Comparison of ENCODE assay signal across 29 cellular contexts in the genomic region with DNA sequence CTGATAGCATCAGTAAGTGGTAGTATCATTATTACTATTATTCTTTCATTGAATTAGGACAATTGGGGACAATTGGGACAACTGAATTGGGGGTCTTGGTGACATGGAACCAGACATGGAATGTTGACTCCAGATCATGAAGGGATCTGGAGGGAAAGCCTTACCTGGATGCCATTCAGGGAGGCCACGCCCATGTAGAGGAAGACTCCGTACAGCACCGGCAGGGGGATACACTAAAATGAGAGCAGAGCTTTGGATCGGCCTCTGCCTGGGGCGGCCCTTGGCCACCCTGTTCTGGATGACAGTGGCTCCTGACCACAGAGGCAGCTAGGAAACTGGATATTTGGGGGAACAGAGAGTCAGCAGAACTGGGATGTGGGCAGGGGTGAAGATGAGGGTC. TPM values are rescaled to one million over a fixed set of nuclear protein-coding genes. Genes with fewer than 3 reads are reported as not detected.
DNase-seq lines count a peak whose midpoint lies in the region; ATAC-seq, FAIRE-seq and TF ChIP-seq lines count a peak whose summit lies in the region.
"Had no signal": no experiment of that assay in that cellular context is flagged by ENCODE, and none has a peak within 500 bp of the region (broad histone marks: within the 10 kb centered on the region; RNA-seq: fewer than 3 reads in every experiment).

No MANE protein-coding gene starts in this region.

- H3K4me2 ChIP-seq in A549 (no peak overlapping the region), H1 (ENCODE audit: insufficient read depth in 1 of 2, low read depth in 2 of 2, low read length in 2 of 2) (no peak overlapping the region), PC-3 (ENCODE audit: low read length) (no peak overlapping the region)
- H3K4me2 ChIP-seq: KMS-11 had no signal

- no peaks in the 10 kb centered on the region for H4K20me1 ChIP-seq in H1 (replicated peaks in 1 of 2; ENCODE audit: control insufficient read depth in 1 of 2, insufficient read depth in 2 of 2, low read length in 2 of 2)
- H4K20me1 ChIP-seq in PC-3 (ENCODE audit: low read length), result no peaks in the 10 kb centered on the region

- H3K4me1 ChIP-seq in A549, result no peaks in the 10 kb centered on the region
- H3K4me1 ChIP-seq in H1 (replicated peaks in 1 of 4; ENCODE audit: control insufficient read depth in 3 of 4, insufficient read depth in 4 of 4, low read length in 3 of 4), result peaks cover 0 to 3% (median 1%) of the 10 kb centered on the region in 4 experiments; a peak in 3 of 7 replicates
- no peaks in the 10 kb centered on the region for H3K4me1 ChIP-seq in PC-3 (ENCODE audit: insufficient read depth, low read length)
- H3K4me1 ChIP-seq: SJCRH30, spleen, tibial nerve had no signal

- H3K27me3 ChIP-seq in H1 (replicated peaks in 1 of 4; ENCODE audit: control insufficient read depth in 3 of 4, extremely low read depth in 1 of 4, insufficient read depth in 3 of 4, low read length in 3 of 4) (no peaks in the 10 kb centered on the region), PC-3 (ENCODE audit: low read length) (no peaks in the 10 kb centered on the region)
- H3K27me3 ChIP-seq: pancreas, spleen, tibial nerve had no signal

- TF ChIP-seq CTCF in A549 (IDR thresholded peaks at IDR 0.05), result no peak
- TF ChIP-seq CTCF in H1 (IDR thresholded peaks at IDR 0.05; ENCODE audit: control extremely low read depth in 1 of 3, insufficient read depth in 1 of 3, low read depth in 1 of 3, low read length in 3 of 3), result peak in 2 of 3 experiments; percentile 25 to 37; a peak in 3 of 4 replicates
- no peak for TF ChIP-seq CTCF in PC-3 (conservative IDR thresholded peaks at IDR 0.05; ENCODE audit: low read depth, low read length)

- H3K36me3 ChIP-seq in H1 (ENCODE audit: control insufficient read depth in 2 of 4, insufficient read depth in 4 of 4, low read length in 3 of 4), result no peaks in the 10 kb centered on the region
- no peaks in the 10 kb centered on the region for H3K36me3 ChIP-seq in PC-3 (ENCODE audit: low read depth, low read length)
- H3K36me3 ChIP-seq: pancreas, SJCRH30 had no signal

- H3F3A ChIP-seq in PC-3 (ENCODE audit: low read length, unreplicated experiment), result no peaks in the 10 kb centered on the region

- H4K5ac ChIP-seq in H1 (ENCODE audit: insufficient read length, low read depth, low read length), result no peak overlapping the region

- no peak overlapping the region for H2AK5ac ChIP-seq in H1 (ENCODE audit: low read depth, low read length)

- H3K4ac ChIP-seq in H1 (replicated peaks; ENCODE audit: insufficient read length, low read depth, low read length), result no peak overlapping the region

- in situ Hi-C loops in G401 (cut with HindIII; ENCODE audit: low sequenced_read_pairs), result no loop called here

- TF ChIP-seq RAD21 in A549 (conservative IDR thresholded peaks at IDR 0.05 in 1 of 2, IDR thresholded peaks at IDR 0.05 in 1 of 2) (no peak), H1 (IDR thresholded peaks at IDR 0.05 in 1 of 2, conservative IDR thresholded peaks at IDR 0.05 in 1 of 2; ENCODE audit: low read depth in 2 of 2, low read length in 2 of 2) (0 out of 4 replicates have a peak, but pooled peaks of 1 of the 2 experiments have one; percentile 16)

- TF ChIP-seq EP300 in A549 (IDR thresholded peaks at IDR 0.05), result no peak
- no peak for TF ChIP-seq EP300 in H1 (IDR thresholded peaks at IDR 0.05; ENCODE audit: borderline replicate concordance in 1 of 2, low read depth in 2 of 2, low read length in 2 of 2)

- 80% methylated on average over 5 of the region's 5 CpGs for WGBS in A549 (ENCODE audit: missing lambda C conversion rate)
- WGBS in H1 (ENCODE audit: extremely low coverage in 1 of 2, insufficient coverage in 1 of 2, insufficient read length in 1 of 2, insufficient replicate concordance in 2 of 2, low coverage in 1 of 2, low lambda C conversion rate in 2 of 2, missing lambda C conversion rate in 1 of 2), 2 experiments, result 71% methylated on average over 5 of the region's 5 CpGs; no CpG with 5 or more reads in 1 of the 2 experiments

- no peaks in the 10 kb centered on the region for H3K79me2 ChIP-seq in H1 (ENCODE audit: control insufficient read depth in 1 of 2, insufficient read depth in 2 of 2, low read length in 2 of 2)
- no peaks in the 10 kb centered on the region for H3K79me2 ChIP-seq in PC-3 (ENCODE audit: low read length)

- no peak overlapping the region for H3K4me3 ChIP-seq in A549
- no peak overlapping the region for H3K4me3 ChIP-seq in H1 (ENCODE audit: extremely low read depth in 1 of 4, insufficient read depth in 2 of 4, low read depth in 3 of 4, low read length in 4 of 4)
- no peak overlapping the region for H3K4me3 ChIP-seq in PC-3 (ENCODE audit: low read length)
- H3K4me3 ChIP-seq: pancreas, SJCRH30, spleen, tibial nerve had no signal

- no TSS peak for BruUV-seq in PC-3 (replicated peaks; lab: Mats Ljungman, UMichigan)

- H2AFZ ChIP-seq in H1 (ENCODE audit: low read length), result no peak overlapping the region
- no peak overlapping the region for H2AFZ ChIP-seq in PC-3 (ENCODE audit: low read length)

- ATAC-seq in A549, result peak; percentile 6 to 34; a peak in 4 of 6 replicates
- no peak for ATAC-seq in PC-3
- ATAC-seq in GM18870 (IDR thresholded peaks at IDR 0.05; ENCODE audit: unreplicated experiment), result no peak
- ATAC-seq: effector memory CD8-positive, alpha-beta T cell had no signal

- H3K23me2 ChIP-seq in H1 (ENCODE audit: low read depth, low read length), result no peaks in the 10 kb centered on the region

- H3K9me3 ChIP-seq in A549 (no peaks in the 10 kb centered on the region), H1 (ENCODE audit: insufficient read depth in 2 of 2, low read depth in 1 of 2, low read length in 1 of 2) (no peaks in the 10 kb centered on the region), PC-3 (ENCODE audit: low read length) (no peaks in the 10 kb centered on the region)
- H3K9me3 ChIP-seq: pancreas, SJCRH30, spleen, tibial nerve had no signal

- no peaks in the 10 kb centered on the region for H3K79me1 ChIP-seq in H1 (ENCODE audit: low read depth, low read length)

- H3K56ac ChIP-seq in H1 (replicated peaks; ENCODE audit: insufficient read length, low read depth, low read length), result no peak overlapping the region

- H3K9ac ChIP-seq in H1 (replicated peaks in 1 of 4; ENCODE audit: extremely low read depth in 1 of 4, low read depth in 3 of 4, low read length in 3 of 4), result no peak overlapping the region
- H3K9ac ChIP-seq in PC-3 (ENCODE audit: low read length), result no peak overlapping the region
- H3K9ac ChIP-seq: KMS-11 had no signal

- intact Hi-C loops in PC-3 (cut with micrococcal nuclease), result no loop called here

- H2BK20ac ChIP-seq in H1 (ENCODE audit: low read length), result no peak overlapping the region

- no peak for DNase-seq in A549 (ENCODE audit: low read depth in 1 of 2, low spot score in 1 of 2)
- DNase-seq in G401 (ENCODE audit: low spot score), result peak; percentile 5
- DNase-seq in H1 (ENCODE audit: low read depth in 1 of 2, low spot score in 2 of 2), result no peak
- peak; percentile 50 for DNase-seq in islet precursor cell
- DNase-seq in PC-3, result no peak
- DNase-seq in inferior parietal cortex (ENCODE audit: extremely low spot score), result no peak
- no peak for DNase-seq in activated effector memory CD4-positive, alpha-beta T cell treated with Interleukin-2 at 50 U/mL for 16 hours
- DNase-seq: activated CD4-positive, alpha-beta T cell treated with anti-CD3 and anti-CD28 coated beads for 48 hours; activated gamma-delta T cell treated with Interleukin-2 at 50 U/mL for 16 hours; CD8-positive, alpha-beta memory T cell; central memory CD4-positive, alpha-beta T cell; effector memory CD8-positive, alpha-beta T cell; erythroblast; HCEC 1CT; MM.1S; NCI-H2081 treated with DMSO at 0.1 percent for 48 hours; NCI-H774; pancreas; retina; SJCRH30; spleen; stimulated activated CD4-positive, alpha-beta T cell treated with anti-CD3 and anti-CD28 coated beads, Interleukin-2, amount 100 ng/mL, for 48 hours; T-helper 9 cell had no signal

- no peaks in the 10 kb centered on the region for H3K9me2 ChIP-seq in PC-3 (replicated peaks; ENCODE audit: low read length)

- no peak overlapping the region for H3K18ac ChIP-seq in H1 (ENCODE audit: extremely low read depth, low read length)

- no peak overlapping the region for H2BK15ac ChIP-seq in H1 (ENCODE audit: low read length)

- no peak for FAIRE-seq in A549 (lab: Jason Lieb, UNC)
- FAIRE-seq in H1 (lab: Jason Lieb, UNC), result no peak
- FAIRE-seq: astrocyte, GM12891, pancreas had no signal

- H3K27ac ChIP-seq in A549 (no peak overlapping the region), H1 (ENCODE audit: low read depth, low read length) (no peak overlapping the region), PC-3 (ENCODE audit: low read length) (no peak overlapping the region)
- H3K27ac ChIP-seq: HL-60, KMS-11, pancreas, SJCRH30, spleen, tibial nerve had no signal

- H4K8ac ChIP-seq in H1 (ENCODE audit: extremely low read depth, insufficient read depth, low read length), result no peak overlapping the region

- POLR2A ChIA-PET in A549 (lab: Yijun Ruan, JAX), result interaction anchor here (1.0 kb wide), 1 partner anchor 107 kb away, joined by 3 read pairs; no protein-coding TSS in a partner anchor
- POLR2A ChIA-PET in H1 (lab: Charles Lee; ENCODE audit: partially characterized antibody), result interaction anchor here (0.9 to 72.1 kb wide), 5 partner anchors 11 to 50 kb away, joined by 3 to 2699 read pairs (median 73); partner anchors contain the start of genes BOLA3, MOB1A and MTHFD2
- POLR2A ChIA-PET in PC-3 (lab: Charles Lee; ENCODE audit: unreplicated experiment), result no interaction called here

- no peak overlapping the region for H3K14ac ChIP-seq in H1 (ENCODE audit: insufficient read length)

- no peak overlapping the region for H2BK5ac ChIP-seq in H1 (ENCODE audit: low read depth, low read length)

- CTCF ChIA-PET in A549 (lab: Yijun Ruan, JAX), result interaction anchor here (0.6 to 1.5 kb wide), 6 partner anchors 9 to 404 kb away, joined by 3 to 6 read pairs (median 4); no protein-coding TSS in a partner anchor
- CTCF ChIA-PET in H1 (lab: Charles Lee; ENCODE audit: partially characterized antibody), result interaction anchor here (0.8 to 3.1 kb wide), 15 partner anchors 9 to 447 kb away, joined by 3 to 13 read pairs (median 5); partner anchors contain the start of gene BOLA3
- CTCF ChIA-PET in PC-3 (lab: Charles Lee), result no interaction called here

- H3K23ac ChIP-seq in H1 (ENCODE audit: insufficient read length), result no peak overlapping the region

- no peak for TF ChIP-seq POLR2A in A549 (IDR thresholded peaks at IDR 0.05; ENCODE audit: low read length)
- no peak for TF ChIP-seq POLR2A in H1 (IDR thresholded peaks at IDR 0.05; ENCODE audit: control extremely low read depth in 1 of 2, low read depth in 2 of 2, low read length in 2 of 2)

- no peak overlapping the region for H2BK12ac ChIP-seq in H1 (ENCODE audit: low read depth, low read length)

- H2BK120ac ChIP-seq in H1 (replicated peaks; ENCODE audit: low read depth, low read length), result no peak overlapping the region

- no peak overlapping the region for H4K91ac ChIP-seq in H1 (replicated peaks; ENCODE audit: insufficient read length, low read length)

RNA-seq across cellular contexts. Expression of gene MTHFD2, which starts 29.2 kb away (rescaled TPM):
- 429 and 608 TPM in 2 replicates for polyA plus RNA-seq in A549 (2011; rRNA removed)
- polyA plus RNA-seq in A549 (2012; cell fraction: cytosol; rRNA removed), result 270 and 278 TPM in 2 replicates
- polyA plus RNA-seq in A549 (2012; cell fraction: nucleus; rRNA removed), result 61.1 and 149 TPM in 2 replicates
- polyA plus RNA-seq in A549 (2017; fragmentation: RNase III; extraction: RNeasy Plus Mini Kit Qiagen cat#74134 plus additional on column Dnase treatment), result 149 to 188 TPM (median 153 TPM) in 3 replicates
- 254 and 261 TPM in 2 replicates for polyA minus RNA-seq in A549 (2011; rRNA and poly(A)+ RNA removed)
- total RNA-seq in G401 (2014; rRNA removed; shearing (Covaris generic)), result 133 and 221 TPM in 2 replicates
- 260 and 291 TPM in 2 replicates for total RNA-seq in H1 (2021; fragmentation: NEBNext Ultra II Directional; extraction: Animal tissue kit (Norgen Biotek cat#: 25700))
- polyA plus RNA-seq in H1 (2011; rRNA removed), result 99.2 and 99.5 TPM in 2 replicates
- polyA plus RNA-seq in H1 (2011; cell fraction: cytosol; rRNA removed), result 162 TPM
- 126 TPM for polyA plus RNA-seq in H1 (2011; cell fraction: nucleus; rRNA removed)
- 182 to 218 TPM (median 193 TPM) in 4 replicates for polyA plus RNA-seq in H1 (2012, experiment 1 of 2)
- polyA plus RNA-seq in H1 (2012, experiment 2 of 2), result 36.2 TPM
- polyA plus RNA-seq in H1 (2013, experiment 1 of 2), result 111 TPM
- 121 TPM for polyA plus RNA-seq in H1 (2013, experiment 2 of 2)
- polyA minus RNA-seq in H1 (2011; rRNA and poly(A)+ RNA removed), result 252 and 265 TPM in 2 replicates
- 207 TPM for polyA minus RNA-seq in H1 (2011; cell fraction: cytosol; rRNA and poly(A)+ RNA removed)
- polyA minus RNA-seq in H1 (2011; cell fraction: nucleus; rRNA and poly(A)+ RNA removed), result 106 TPM
- total RNA-seq in PC-3 (2014; rRNA removed), result 115 and 118 TPM in 2 replicates

RNA-seq across cellular contexts. Expression of gene MOB1A, which starts 49.0 kb away (rescaled TPM):
- 108 and 118 TPM in 2 replicates for polyA plus RNA-seq in A549 (2011; rRNA removed)
- polyA plus RNA-seq in A549 (2012; cell fraction: cytosol; rRNA removed), result 21.2 and 26.8 TPM in 2 replicates
- 7.6 and 18.8 TPM in 2 replicates for polyA plus RNA-seq in A549 (2012; cell fraction: nucleus; rRNA removed)
- 65.5 to 72.6 TPM (median 71.8 TPM) in 3 replicates for polyA plus RNA-seq in A549 (2017; fragmentation: RNase III; extraction: RNeasy Plus Mini Kit Qiagen cat#74134 plus additional on column Dnase treatment)
- polyA minus RNA-seq in A549 (2011; rRNA and poly(A)+ RNA removed), result 44.9 and 50.3 TPM in 2 replicates
- total RNA-seq in G401 (2014; rRNA removed; shearing (Covaris generic)), result 74.5 and 107 TPM in 2 replicates
- 91.7 and 93.9 TPM in 2 replicates for total RNA-seq in H1 (2021; fragmentation: NEBNext Ultra II Directional; extraction: Animal tissue kit (Norgen Biotek cat#: 25700))
- polyA plus RNA-seq in H1 (2011; rRNA removed), result 16.2 and 21.6 TPM in 2 replicates
- 23.6 TPM for polyA plus RNA-seq in H1 (2011; cell fraction: cytosol; rRNA removed)
- polyA plus RNA-seq in H1 (2011; cell fraction: nucleus; rRNA removed), result 8.9 TPM
- polyA plus RNA-seq in H1 (2012, experiment 1 of 2), result 20.6 to 48.6 TPM (median 27.5 TPM) in 4 replicates
- polyA plus RNA-seq in H1 (2012, experiment 2 of 2), result 12.7 TPM
- polyA plus RNA-seq in H1 (2013, experiment 1 of 2), result 37.4 TPM
- polyA plus RNA-seq in H1 (2013, experiment 2 of 2), result 38.3 TPM
- polyA minus RNA-seq in H1 (2011; rRNA and poly(A)+ RNA removed), result 31.8 and 53.8 TPM in 2 replicates
- 22.6 TPM for polyA minus RNA-seq in H1 (2011; cell fraction: cytosol; rRNA and poly(A)+ RNA removed)
- polyA minus RNA-seq in H1 (2011; cell fraction: nucleus; rRNA and poly(A)+ RNA removed), result 25.8 TPM
- 51.6 and 69.8 TPM in 2 replicates for total RNA-seq in PC-3 (2014; rRNA removed)

Comparison
In these comparisons a context has a peak if more than half of its experiments do, and no peak if none do; other contexts are left out.
1. ATAC-seq: peak in A549 (2 of 2); none in PC-3 (single experiment) and GM18870 (single experiment).
2. DNase-seq: peak in G401 (single experiment) and islet precursor cell (single experiment); none in A549 (0 of 2), H1 (0 of 2), PC-3 (single experiment), inferior parietal cortex (single experiment) and activated effector memory CD4-positive, alpha-beta T cell treated with Interleukin-2 at 50 U/mL for 16 hours (single experiment).
3. CTCF ChIP-seq: peak in H1 (2 of 3); none in A549 (single experiment) and PC-3 (single experiment).
4. Of the 18 proteins assayed by ChIP-seq in both H1 and A549: peak only in H1: CTCF; only in A549: none; in both: none; in neither: 16; mixed calls (peak in some experiments, not most) for 1.